11 cellular contexts compared by ENCODE assay signal in the genomic region with DNA sequence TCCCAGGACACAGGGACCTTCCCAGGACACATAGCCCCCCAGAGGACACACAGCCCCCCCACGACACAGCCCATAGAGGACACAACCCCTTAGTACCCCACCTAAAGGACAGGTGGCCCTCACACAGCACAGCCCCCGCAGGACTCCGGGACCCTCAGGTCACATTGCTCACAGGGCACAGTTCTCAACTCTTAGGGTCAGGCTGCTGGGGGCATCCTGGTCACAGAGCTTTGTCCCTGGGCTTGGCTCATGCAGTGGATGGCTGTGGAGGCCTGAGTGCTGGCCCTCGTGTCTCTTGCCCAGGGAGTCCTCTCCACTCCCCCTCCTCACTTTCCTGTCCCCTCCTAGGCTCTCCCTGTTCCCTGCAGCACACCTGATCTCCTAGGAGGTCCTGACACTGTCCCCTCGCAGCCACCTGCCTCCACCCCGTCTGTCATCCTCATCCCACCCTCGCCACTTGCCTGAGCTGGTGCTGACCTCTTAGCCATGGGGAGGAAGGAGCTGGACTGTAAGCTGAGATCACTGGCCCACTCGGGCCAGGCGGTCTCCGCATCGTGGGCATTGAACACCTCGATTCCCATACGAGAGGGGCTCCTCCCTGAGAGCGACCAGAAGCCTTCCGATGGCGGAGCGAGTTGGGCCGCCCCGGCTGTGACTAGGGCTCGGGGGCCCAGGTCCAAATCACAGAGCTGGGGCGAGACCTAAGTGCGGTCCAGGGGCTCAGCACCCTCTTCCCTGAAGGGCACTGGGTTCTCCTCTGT. TPM values are rescaled to one million over a fixed set of nuclear protein-coding genes. Genes with fewer than 3 reads are reported as not detected.
DNase-seq lines count a peak whose midpoint lies in the region; ATAC-seq and TF ChIP-seq lines count a peak whose summit lies in the region.
"Had no signal": no experiment of that assay in that cellular context is flagged by ENCODE, and none has a peak within 500 bp of the region (broad histone marks: within the 10 kb centered on the region; RNA-seq: fewer than 3 reads in every experiment).

No MANE protein-coding gene starts in this region.

- peaks cover 4 to 40% (median 12%) of the 10 kb centered on the region in 3 donors for H3K4me1 ChIP-seq in gastroesophageal sphincter

- H3K27me3 Mint-ChIP-seq in activated CD4-positive, alpha-beta T cell treated with anti-CD3 and anti-CD28 coated beads for 36 hours: no peaks in the 10 kb centered on the region

- peak overlapping the region; percentile 15 for H3K4me3 Mint-ChIP-seq in activated CD4-positive, alpha-beta T cell treated with anti-CD3 and anti-CD28 coated beads for 36 hours
- peak overlapping the region; percentile 84 for H3K4me3 Mint-ChIP-seq in stimulated activated effector memory CD8-positive, alpha-beta T cell treated with anti-CD3 and anti-CD28 coated beads, Interleukin-12 subunit alpha, Interleukin-12 subunit beta, amount 100 ng/mL, for 72 hours

- POLR2A ChIA-PET in activated CD4-positive, alpha-beta T cell treated with anti-CD3 and anti-CD28 coated beads for 36 hours (lab: Charles Lee): no interaction called here

- H3K27ac Mint-ChIP-seq in activated CD4-positive, alpha-beta T cell treated with anti-CD3 and anti-CD28 coated beads for 36 hours: peak overlapping the region; percentile 55
- H3K27ac Mint-ChIP-seq in stimulated activated effector memory CD8-positive, alpha-beta T cell treated with anti-CD3 and anti-CD28 coated beads, Interleukin-12 subunit alpha, Interleukin-12 subunit beta, amount 100 ng/mL, for 72 hours: peak overlapping the region; percentile 83

- peaks cover 11% of the 10 kb centered on the region for H3K36me3 Mint-ChIP-seq in activated CD4-positive, alpha-beta T cell treated with anti-CD3 and anti-CD28 coated beads for 36 hours (ENCODE audit: low read depth)
- H3K36me3 Mint-ChIP-seq in stimulated activated effector memory CD8-positive, alpha-beta T cell treated with anti-CD3 and anti-CD28 coated beads, Interleukin-12 subunit alpha, Interleukin-12 subunit beta, amount 100 ng/mL, for 72 hours: peaks cover 37% of the 10 kb centered on the region

- WGBS in gastroesophageal sphincter (ENCODE audit: low coverage in 1 of 2), 2 donors: 71 to 83% methylated on average over 4 of the region's 22 CpGs

- intact Hi-C loops in activated CD4-positive, alpha-beta T cell treated with anti-CD3 and anti-CD28 coated beads for 36 hours (cut with DNase I, micrococcal nuclease): loop anchor here (2.0 to 5.0 kb wide), 3 partner anchors 57 to 627 kb away; a partner anchor contains a TSS

- no peak for TF ChIP-seq EP300 in gastroesophageal sphincter (IDR thresholded peaks at IDR 0.05)

- H3K27ac ChIP-seq in VCaP (peak overlapping the region; percentile 69; the same call in 1 of the 2 replicates), gastroesophageal sphincter (peak overlapping the region in 3 of 4 donors; percentile 84 to 100 (median 100))

- DNase-seq in activated CD4-positive, alpha-beta T cell treated with anti-CD3 and anti-CD28 coated beads for 36 hours: no peak
- no peak for DNase-seq in activated CD4-positive, alpha-beta T cell treated with anti-CD3 and anti-CD28 coated beads, Interleukin-2, amount 50 U/mL, for 48 hours
- DNase-seq in stimulated activated effector memory CD8-positive, alpha-beta T cell treated with anti-CD3 and anti-CD28 coated beads, Interleukin-12 subunit alpha, Interleukin-12 subunit beta, amount 100 ng/mL, for 72 hours (ENCODE audit: low spot score in 2 of 2): no peak
- DNase-seq in NCI-H446 treated with DMSO at 0.1 percent for 48 hours (lab: John Stamatoyannopoulos, UW) (no peak), retina (no peak)
- DNase-seq: DND-41, NCI-H187 had no signal

- TF ChIP-seq POLR2A in gastroesophageal sphincter (IDR thresholded peaks at IDR 0.05): no peak

- no peak overlapping the region for H3K4me3 ChIP-seq in gastroesophageal sphincter

- no peaks in the 10 kb centered on the region for H3K9me3 ChIP-seq in gastroesophageal sphincter
- H3K9me3 ChIP-seq: heart left ventricle had no signal

- no peaks in the 10 kb centered on the region for H3K9me3 Mint-ChIP-seq in activated CD4-positive, alpha-beta T cell treated with anti-CD3 and anti-CD28 coated beads for 36 hours (ENCODE audit: low read depth)
- H3K9me3 Mint-ChIP-seq in stimulated activated effector memory CD8-positive, alpha-beta T cell treated with anti-CD3 and anti-CD28 coated beads, Interleukin-12 subunit alpha, Interleukin-12 subunit beta, amount 100 ng/mL, for 72 hours: no peaks in the 10 kb centered on the region

- peaks cover 19% of the 10 kb centered on the region for H3K4me1 Mint-ChIP-seq in activated CD4-positive, alpha-beta T cell treated with anti-CD3 and anti-CD28 coated beads for 36 hours
- H3K4me1 Mint-ChIP-seq in stimulated activated effector memory CD8-positive, alpha-beta T cell treated with anti-CD3 and anti-CD28 coated beads, Interleukin-12 subunit alpha, Interleukin-12 subunit beta, amount 100 ng/mL, for 72 hours: peaks cover 28% of the 10 kb centered on the region

- peaks cover 0 to 6% of the 10 kb centered on the region in 2 donors for H3K36me3 ChIP-seq in gastroesophageal sphincter

- ATAC-seq in activated CD4-positive, alpha-beta T cell treated with anti-CD3 and anti-CD28 coated beads for 36 hours: no peak
- ATAC-seq in gastroesophageal sphincter (no peak), GM21528 (IDR thresholded peaks at IDR 0.05; ENCODE audit: low FRiP score, unreplicated experiment) (no peak)
- ATAC-seq in stimulated activated effector memory CD8-positive, alpha-beta T cell treated with anti-CD3 and anti-CD28 coated beads, Interleukin-12 subunit alpha, Interleukin-12 subunit beta, amount 100 ng/mL, for 72 hours: no peak

- TF ChIP-seq CTCF in VCaP (conservative IDR thresholded peaks at IDR 0.05) (no peak), gastroesophageal sphincter (IDR thresholded peaks at IDR 0.05) (no peak)

- H3K27me3 ChIP-seq in gastroesophageal sphincter: no peaks in the 10 kb centered on the region
- H3K27me3 ChIP-seq: heart left ventricle had no signal

- CTCF ChIA-PET in activated CD4-positive, alpha-beta T cell treated with anti-CD3 and anti-CD28 coated beads for 36 hours (lab: Charles Lee): interaction anchor here (1.2 kb wide), 1 partner anchor 67 kb away, joined by 3 read pairs; a partner anchor contains a TSS

RNA-seq across cellular contexts. Expression of a gene that starts 1.4 kb away (rescaled TPM):
- 10 to 100 TPM; 74.1 to 74.8 TPM for total RNA-seq in activated CD4-positive, alpha-beta T cell treated with anti-CD3 and anti-CD28 coated beads for 36 hours
- total RNA-seq in gastroesophageal sphincter: 10 to 100 TPM; 70.8 to 77.4 (median 76.4) TPM

RNA-seq across cellular contexts. Expression of a gene that starts 48.8 kb away (rescaled TPM):
- 1 to 10 TPM; 3.2 to 4.1 TPM for total RNA-seq in activated CD4-positive, alpha-beta T cell treated with anti-CD3 and anti-CD28 coated beads for 36 hours
- total RNA-seq in gastroesophageal sphincter: 10 to 100 TPM; 10.4 to 25.5 (median 19.2) TPM
